Comparison of ENCODE assay signal across 8 cellular contexts in the genomic region with DNA sequence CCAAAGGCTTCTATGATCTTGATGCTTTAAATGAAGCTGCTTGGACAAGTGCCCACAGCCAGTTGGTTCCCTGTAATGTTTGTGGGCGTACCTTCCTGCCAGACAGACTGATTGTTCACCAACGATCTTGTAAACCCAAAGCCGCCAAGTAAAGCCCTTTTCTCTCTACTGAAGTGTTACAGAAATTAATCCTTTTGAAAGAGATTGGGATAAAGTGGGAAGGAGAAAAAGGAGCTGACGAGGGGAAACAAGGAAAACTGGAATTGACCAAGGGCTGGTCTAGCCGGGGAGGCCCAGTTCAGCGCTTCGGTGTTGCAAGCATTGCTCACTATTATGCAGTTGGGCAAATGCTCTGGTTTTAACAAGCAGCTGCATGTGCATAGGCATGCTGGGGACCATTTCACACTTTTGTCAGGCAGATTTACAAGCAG. TPM values are rescaled to one million over a fixed set of nuclear protein-coding genes. Genes with fewer than 3 reads are reported as not detected.
DNase-seq lines count a peak whose midpoint lies in the region; ATAC-seq and TF ChIP-seq lines count a peak whose summit lies in the region.

No MANE protein-coding gene starts in this region.

- no peaks in the 10 kb centered on the region for H3K27me3 ChIP-seq in lung (ENCODE audit: control insufficient read depth, insufficient read depth)
- no peaks in the 10 kb centered on the region for H3K27me3 ChIP-seq in vagina

- H3K9me3 Mint-ChIP-seq in stimulated activated naive CD8-positive, alpha-beta T cell treated with anti-CD3 and anti-CD28 coated beads, Interleukin-15, amount 100 ng/mL, for 72 hours = no peaks in the 10 kb centered on the region

- H3K27ac Mint-ChIP-seq in stimulated activated naive CD8-positive, alpha-beta T cell treated with anti-CD3 and anti-CD28 coated beads, Interleukin-15, amount 100 ng/mL, for 72 hours = no peak overlapping the region

- no peak for TF ChIP-seq CTCF in choroid plexus epithelial cell (conservative IDR thresholded peaks at IDR 0.05; ENCODE audit: low read depth, low read length)
- no peak for TF ChIP-seq CTCF in lung (IDR thresholded peaks at IDR 0.05; ENCODE audit: control extremely low read depth, extremely low read depth)
- TF ChIP-seq CTCF in vagina (IDR thresholded peaks at IDR 0.05) = no peak

- peak; percentile 39 for ATAC-seq in lung (ENCODE audit: insufficient read depth, low FRiP score)
- no peak for ATAC-seq in HG03097 (IDR thresholded peaks at IDR 0.05; ENCODE audit: low FRiP score, unreplicated experiment)
- no peak for ATAC-seq in stimulated activated naive CD8-positive, alpha-beta T cell treated with anti-CD3 and anti-CD28 coated beads, Interleukin-15, amount 100 ng/mL, for 72 hours
- ATAC-seq in GM21515 (IDR thresholded peaks at IDR 0.05; ENCODE audit: unreplicated experiment) = no peak

- no peak for TF ChIP-seq POLR2A in vagina (IDR thresholded peaks at IDR 0.05)

- peaks cover 3 to 6% of the 10 kb centered on the region in 2 donors for H3K4me1 ChIP-seq in lung (ENCODE audit: control insufficient read depth in 2 of 2, insufficient read depth in 2 of 2, low read length in 2 of 2)
- H3K4me1 ChIP-seq in vagina = peaks cover 20% of the 10 kb centered on the region

- no peak overlapping the region for H3K4me3 ChIP-seq in choroid plexus epithelial cell (ENCODE audit: low read depth, low read length)
- no peak overlapping the region for H3K4me3 ChIP-seq in lung
- H3K4me3 ChIP-seq in vagina = no peak overlapping the region

- intact Hi-C loops in vagina (cut with DNase I) = no loop called here

- H3K27me3 Mint-ChIP-seq in stimulated activated naive CD8-positive, alpha-beta T cell treated with anti-CD3 and anti-CD28 coated beads, Interleukin-15, amount 100 ng/mL, for 72 hours = peaks cover 18% of the 10 kb centered on the region

- H3K9me3 ChIP-seq in lung (ENCODE audit: control insufficient read depth in 2 of 2, insufficient read depth in 1 of 2, low read length in 1 of 2) (no peaks in the 10 kb centered on the region), vagina (no peaks in the 10 kb centered on the region)

- peak; percentile 0 for DNase-seq in NCI-H146 (lab: John Stamatoyannopoulos, UW)
- no peak for DNase-seq in NCI-H146 treated with DMSO at 0.1 percent for 48 hours (lab: John Stamatoyannopoulos, UW; ENCODE audit: unreplicated experiment)
- DNase-seq in choroid plexus epithelial cell (ENCODE audit: low read depth) = peak; percentile 92
- DNase-seq in lung (ENCODE audit: low spot score) = peak; percentile 44
- peak in 1 of 2 donors; percentile 90 for DNase-seq in vagina (ENCODE audit: extremely low spot score in 2 of 2)
- no peak for DNase-seq in stimulated activated naive CD8-positive, alpha-beta T cell treated with anti-CD3 and anti-CD28 coated beads, Interleukin-15, amount 100 ng/mL, for 72 hours

- peaks cover 7% of the 10 kb centered on the region for H3K4me1 Mint-ChIP-seq in stimulated activated naive CD8-positive, alpha-beta T cell treated with anti-CD3 and anti-CD28 coated beads, Interleukin-15, amount 100 ng/mL, for 72 hours

- no peaks in the 10 kb centered on the region for H3K36me3 ChIP-seq in lung (ENCODE audit: control insufficient read depth in 2 of 2, insufficient read depth in 2 of 2, low read length in 2 of 2)
- H3K36me3 ChIP-seq in vagina = no peaks in the 10 kb centered on the region

- no peak overlapping the region for H3K4me3 Mint-ChIP-seq in stimulated activated naive CD8-positive, alpha-beta T cell treated with anti-CD3 and anti-CD28 coated beads, Interleukin-15, amount 100 ng/mL, for 72 hours

- H3K27ac ChIP-seq in lung (ENCODE audit: low read depth in 1 of 2, low read length in 1 of 2) (peak overlapping the region in 1 of 2 donors; percentile 26), vagina (peak overlapping the region; percentile 12)

- WGBS in lung, 2 donors = 21 to 23% methylated on average over 7 of the region's 7 CpGs

RNA-seq across cellular contexts. Expression of a gene that starts 53.2 kb away (rescaled TPM):
- total RNA-seq in lung = 1 to 10 TPM; 7.1 to 8.9 TPM
- polyA plus RNA-seq in lung = 1 to 10 TPM in 1 of 2 donors, under 1 TPM in 1; 0.94 to 3.3 TPM
- total RNA-seq in vagina = 0.49 TPM

Comparison
In these comparisons a context has a peak if more than half of its experiments do, and no peak if none do; other contexts are left out.
1. DNase-seq: peak in NCI-H146 (single experiment), choroid plexus epithelial cell (single experiment) and lung (single experiment); none in NCI-H146 treated with DMSO at 0.1 percent for 48 hours (single experiment) and stimulated activated naive CD8-positive, alpha-beta T cell treated with anti-CD3 and anti-CD28 coated beads, Interleukin-15, amount 100 ng/mL, for 72 hours (0 of 2).